9 cellular contexts compared by ENCODE assay signal in genomic region chrX:83892433-83892832, GRCh38. TPM values are rescaled to one million over a fixed set of nuclear protein-coding genes. Genes with fewer than 3 reads are reported as not detected.
"Had no signal": no experiment of that assay in that cellular context is flagged by ENCODE, and none has a peak within 500 bp of the region (broad histone marks: within the 10 kb centered on the region; RNA-seq: fewer than 3 reads in every experiment).

No MANE protein-coding gene starts in this region.

- FAIRE-seq: HepG2, HTR-8/SVneo, K562 had no signal

- H3K27ac Mint-ChIP-seq: IgD-negative memory B cell had no signal

- H3K27ac ChIP-seq: HL-60 had no signal

- H3K4me3 ChIP-seq: K562 had no signal

- DNase-seq: IMR-90, KBM-7 had no signal

- H3K4me3 Mint-ChIP-seq: IgD-negative memory B cell had no signal

- ATAC-seq: HepG2, K562 had no signal

- H3K36me3 Mint-ChIP-seq: IgD-negative memory B cell had no signal

- H3K4me1 Mint-ChIP-seq: IgD-negative memory B cell had no signal

- H3K27me3 Mint-ChIP-seq: IgD-negative memory B cell had no signal

RNA-seq across cellular contexts. Expression of gene CYLC1, which starts 31.5 kb away (rescaled TPM):
- total RNA-seq: HepG2, HT-29, HT1080, IMR-90, K562 had no signal
- polyA plus RNA-seq: HepG2, IgD-negative memory B cell, IMR-90, K562 had no signal
